Comparison of ENCODE assay signal across 13 cellular contexts in the genomic region with DNA sequence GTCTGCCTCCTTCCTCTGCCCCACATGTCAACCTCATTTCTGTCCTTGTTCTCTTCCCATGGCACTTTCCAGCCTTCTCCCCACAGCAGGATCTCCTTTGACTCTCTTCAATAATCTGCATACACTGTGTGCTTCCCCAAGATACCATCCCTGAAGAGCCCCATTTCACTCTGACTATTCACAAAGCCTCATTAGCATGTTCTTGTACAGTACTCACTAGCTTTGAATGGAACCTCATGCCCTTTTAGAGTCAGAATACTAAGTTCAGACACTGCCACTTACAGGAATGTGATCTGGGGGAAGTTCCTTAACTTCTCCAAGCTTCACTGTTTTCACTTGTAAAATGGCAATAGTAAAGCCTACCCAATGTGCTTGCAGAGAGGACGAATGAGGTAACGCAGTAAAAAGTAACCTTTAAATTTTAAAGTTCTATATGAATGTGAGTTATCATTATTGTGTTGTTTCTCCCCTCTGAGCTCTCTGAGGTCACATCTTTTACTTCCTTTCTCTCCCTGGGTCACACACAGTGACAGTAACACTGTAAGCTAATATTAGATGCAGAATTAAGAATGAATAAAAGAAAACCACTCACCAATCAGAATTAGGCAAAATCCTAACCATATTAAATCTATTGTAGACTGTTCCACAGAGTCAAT.
DNase-seq lines count a peak whose midpoint lies in the region; ATAC-seq lines count a peak whose summit lies in the region.
"Had no signal": no experiment of that assay in that cellular context is flagged by ENCODE, and none has a peak within 500 bp of the region (broad histone marks: within the 10 kb centered on the region; RNA-seq: fewer than 3 reads in every experiment).

No MANE protein-coding gene starts in this region.

- H3K36me3 Mint-ChIP-seq in activated naive CD4-positive, alpha-beta T cell treated with anti-CD3 and anti-CD28 coated beads for 36 hours (ENCODE audit: low read depth): no peaks in the 10 kb centered on the region
- no peaks in the 10 kb centered on the region for H3K36me3 Mint-ChIP-seq in activated naive CD8-positive, alpha-beta T cell

- peak overlapping the region; percentile 5 for H3K4me3 Mint-ChIP-seq in activated naive CD4-positive, alpha-beta T cell treated with anti-CD3 and anti-CD28 coated beads for 36 hours
- H3K4me3 Mint-ChIP-seq in activated naive CD8-positive, alpha-beta T cell: no peak overlapping the region

- peak overlapping the region; percentile 82 for H3K27ac Mint-ChIP-seq in activated naive CD4-positive, alpha-beta T cell treated with anti-CD3 and anti-CD28 coated beads for 36 hours
- peak overlapping the region; percentile 16 for H3K27ac Mint-ChIP-seq in activated naive CD8-positive, alpha-beta T cell

- H3K27me3 Mint-ChIP-seq in activated naive CD4-positive, alpha-beta T cell treated with anti-CD3 and anti-CD28 coated beads for 36 hours (ENCODE audit: low read depth): no peaks in the 10 kb centered on the region
- H3K27me3 Mint-ChIP-seq in activated naive CD8-positive, alpha-beta T cell: peaks cover 9% of the 10 kb centered on the region

- peak; percentile 58 for ATAC-seq in HG02885 (IDR thresholded peaks at IDR 0.05; ENCODE audit: poor library complexity, unreplicated experiment)
- ATAC-seq in stimulated activated naive CD8-positive, alpha-beta T cell treated with anti-CD3 and anti-CD28 coated beads, Interleukin-15, Interleukin-2, amounts not matched to agents 100 U/mL and 50 U/mL, for 24 hours: peak; percentile 84
- ATAC-seq in HG02973 (IDR thresholded peaks at IDR 0.05; ENCODE audit: unreplicated experiment): no peak
- ATAC-seq: psoas muscle had no signal

- intact Hi-C loops in activated naive CD4-positive, alpha-beta T cell treated with anti-CD3 and anti-CD28 coated beads for 36 hours (cut with micrococcal nuclease): loop anchor here (1.0 to 10.0 kb wide), 14 partner anchors 14 to 1235 kb away; partner anchors contain the start of gene SP4

- peaks cover 41% of the 10 kb centered on the region for H3K4me1 Mint-ChIP-seq in activated naive CD4-positive, alpha-beta T cell treated with anti-CD3 and anti-CD28 coated beads for 36 hours (ENCODE audit: low read depth)
- H3K4me1 Mint-ChIP-seq in activated naive CD8-positive, alpha-beta T cell (ENCODE audit: low read depth): peaks cover 24% of the 10 kb centered on the region

- CTCF ChIA-PET in activated naive CD4-positive, alpha-beta T cell treated with anti-CD3 and anti-CD28 coated beads for 36 hours (lab: Charles Lee): interaction anchor here (0.5 to 3.6 kb wide), 8 partner anchors 10 to 103 kb away, joined by 3 to 22 read pairs (median 4); partner anchors contain the start of gene IL6

- DNase-seq in activated naive CD4-positive, alpha-beta T cell treated with anti-CD3 and anti-CD28 coated beads for 36 hours: peak; percentile 33
- no peak for DNase-seq in activated naive CD4-positive, alpha-beta T cell (lab: John Stamatoyannopoulos, UW)
- DNase-seq in stimulated activated naive CD8-positive, alpha-beta T cell treated with anti-CD3 and anti-CD28 coated beads, Interleukin-15, Interleukin-2, amounts not matched to agents 100 U/mL and 50 U/mL, for 24 hours: no peak
- DNase-seq in NOMO-1 treated with DMSO at 0.1 percent for 48 hours (lab: John Stamatoyannopoulos, UW; ENCODE audit: unreplicated experiment): no peak
- DNase-seq in NCI-H1105 treated with DMSO at 0.1 percent for 48 hours (lab: John Stamatoyannopoulos, UW): no peak
- DNase-seq: activated gamma-delta T cell, C1 segment of cervical spinal cord, Kasumi-1, NCI-H510A treated with DMSO at 0.1 percent for 48 hours, psoas muscle had no signal

- no peaks in the 10 kb centered on the region for H3K9me3 Mint-ChIP-seq in activated naive CD4-positive, alpha-beta T cell treated with anti-CD3 and anti-CD28 coated beads for 36 hours
- no peaks in the 10 kb centered on the region for H3K9me3 Mint-ChIP-seq in activated naive CD8-positive, alpha-beta T cell (ENCODE audit: low read depth)
